Comparison of ENCODE assay signal across 30 cellular contexts in the genomic region with DNA sequence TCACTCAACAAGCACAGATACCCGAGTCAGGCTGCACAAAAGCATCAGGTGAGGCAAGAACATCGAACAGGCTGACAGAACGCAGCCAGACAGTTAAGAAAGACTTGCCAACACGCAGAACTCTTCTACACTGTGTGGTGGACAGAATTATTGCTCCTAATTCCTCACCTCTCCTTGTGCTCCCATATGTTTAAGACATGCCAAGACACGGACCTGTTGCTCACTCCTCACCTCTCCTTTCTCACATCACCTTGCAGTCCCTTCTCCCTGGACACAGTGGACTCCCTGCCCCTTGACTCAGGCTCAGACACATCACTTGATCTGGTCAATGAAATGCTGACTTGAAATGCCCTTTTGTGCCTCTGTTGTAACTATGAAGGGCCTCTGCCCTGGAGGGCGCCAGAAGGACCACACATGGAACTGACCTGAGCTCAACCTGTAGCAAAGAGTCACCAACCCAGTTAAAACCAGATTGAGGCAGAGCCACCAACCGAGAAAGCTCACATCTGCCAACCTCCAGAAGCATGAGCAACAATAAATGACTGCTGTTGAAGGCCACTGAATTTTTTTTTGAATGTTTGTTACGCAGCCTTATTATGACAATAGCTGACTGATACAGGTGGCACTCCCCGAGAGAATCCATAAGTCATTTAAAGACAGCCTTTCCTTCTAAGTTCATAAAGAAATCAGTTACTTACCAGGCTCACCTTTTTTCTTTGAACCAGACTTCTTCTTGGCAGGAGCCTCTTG. TPM values are rescaled to one million over a fixed set of nuclear protein-coding genes. Genes with fewer than 3 reads are reported as not detected.
DNase-seq lines count a peak whose midpoint lies in the region; ATAC-seq and TF ChIP-seq lines count a peak whose summit lies in the region.
"Had no signal": no experiment of that assay in that cellular context is flagged by ENCODE, and none has a peak within 500 bp of the region (broad histone marks: within the 10 kb centered on the region; RNA-seq: fewer than 3 reads in every experiment).

No MANE protein-coding gene starts in this region.

- H3K9me3 ChIP-seq in breast epithelium (no peaks in the 10 kb centered on the region), body of pancreas (no peaks in the 10 kb centered on the region), uterus (no peaks in the 10 kb centered on the region), mucosa of descending colon (no peaks in the 10 kb centered on the region), left lung (peaks cover 0 to 4% of the 10 kb centered on the region in 2 donors)
- H3K9me3 ChIP-seq: prostate gland, thyroid gland had no signal

- peaks cover 21% of the 10 kb centered on the region for H3K4me1 Mint-ChIP-seq in MCF 10A (ENCODE audit: insufficient read depth, unreplicated experiment)
- peaks cover 55 to 57% of the 10 kb centered on the region in 2 donors for H3K4me1 Mint-ChIP-seq in natural killer cell treated with Interleukin-12 subunit alpha and Interleukin-12 subunit beta and Interleukin-15 and Interleukin-18, amount 100 ng/mL, for 72 hours (ENCODE audit: low read depth in 2 of 2)

- no TSS peak for BruUV-seq in MCF 10A (replicated peaks; lab: Mats Ljungman, UMichigan)

- H3K36me3 ChIP-seq in breast epithelium = no peaks in the 10 kb centered on the region
- H3K36me3 ChIP-seq in body of pancreas (replicated peaks in 1 of 2; ENCODE audit: insufficient read depth in 1 of 2, low read depth in 2 of 2) = peaks cover 10 to 16% of the 10 kb centered on the region in 2 donors
- no peaks in the 10 kb centered on the region for H3K36me3 ChIP-seq in uterus
- no peaks in the 10 kb centered on the region for H3K36me3 ChIP-seq in mucosa of descending colon (ENCODE audit: low read depth)
- H3K36me3 ChIP-seq in left lung = peaks cover 0 to 61% of the 10 kb centered on the region in 2 donors
- H3K36me3 ChIP-seq: prostate gland had no signal

- CTCF ChIA-PET in MCF 10A (lab: Yijun Ruan, JAX) = interaction anchor here (0.5 to 1.1 kb wide), 5 partner anchors 9 to 240 kb away, joined by 3 to 7 read pairs (median 4); no protein-coding TSS in a partner anchor

- ATAC-seq in body of pancreas (no peak), mucosa of descending colon (no peak), left lung (no peak)
- no peak for ATAC-seq in natural killer cell treated with Interleukin-12 subunit alpha and Interleukin-12 subunit beta and Interleukin-15 and Interleukin-18, amount 100 ng/mL, for 72 hours
- ATAC-seq: activated T-cell treated with anti-CD3 and anti-CD28 coated beads, Interleukin-2, amount 50 U/mL, for 72 hours; effector memory CD8-positive, alpha-beta T cell; sciatic nerve had no signal

- intact Hi-C loops in breast epithelium (cut with DNase I; ENCODE audit: low total_unique reads) = no loop called here
- intact Hi-C loops in MCF 10A (cut with micrococcal nuclease) = no loop called here
- intact Hi-C loops in body of pancreas (cut with DNase I) = no loop called here
- intact Hi-C loops in uterus (cut with DNase I; ENCODE audit: low total_unique reads) = no loop called here
- intact Hi-C loops in mucosa of descending colon (cut with DNase I, micrococcal nuclease) = no loop called here
- intact Hi-C loops in left lung (cut with DNase I) = no loop called here

- TF ChIP-seq CTCF in breast epithelium (IDR thresholded peaks at IDR 0.05) (no peak), MCF 10A (IDR thresholded peaks at IDR 0.05; ENCODE audit: unreplicated experiment) (no peak), body of pancreas (IDR thresholded peaks at IDR 0.05) (no peak), uterus (IDR thresholded peaks at IDR 0.05) (no peak), mucosa of descending colon (IDR thresholded peaks at IDR 0.05) (no peak), left lung (IDR thresholded peaks at IDR 0.05) (no peak)

- no peaks in the 10 kb centered on the region for H3K9me3 Mint-ChIP-seq in MCF 10A (ENCODE audit: unreplicated experiment)
- H3K9me3 Mint-ChIP-seq in natural killer cell treated with Interleukin-12 subunit alpha and Interleukin-12 subunit beta and Interleukin-15 and Interleukin-18, amount 100 ng/mL, for 72 hours = peaks cover 3% of the 10 kb centered on the region
- H3K9me3 Mint-ChIP-seq: activated naive CD4-positive, alpha-beta T cell treated with anti-CD3 and anti-CD28 coated beads, Interleukin-2, amount 50 U/mL, for 24 hours; effector memory CD8-positive, alpha-beta T cell had no signal

- peaks cover 46% of the 10 kb centered on the region for H3K36me3 Mint-ChIP-seq in MCF 10A (ENCODE audit: insufficient read depth, unreplicated experiment)
- peaks cover 39% of the 10 kb centered on the region for H3K36me3 Mint-ChIP-seq in natural killer cell treated with Interleukin-12 subunit alpha and Interleukin-12 subunit beta and Interleukin-15 and Interleukin-18, amount 100 ng/mL, for 72 hours

- H3K27me3 ChIP-seq in breast epithelium (no peaks in the 10 kb centered on the region), body of pancreas (no peaks in the 10 kb centered on the region), uterus (no peaks in the 10 kb centered on the region), left lung (no peaks in the 10 kb centered on the region)
- H3K27me3 ChIP-seq: heart right ventricle, stomach, thyroid gland had no signal

- DNase-seq in breast epithelium (ENCODE audit: low spot score in 2 of 2) (no peak), MCF 10A (ENCODE audit: unreplicated experiment) (no peak), body of pancreas (peak in 3 of 4 donors; percentile 2 to 11 (median 5)), uterus (peak; percentile 5 to 10), mucosa of descending colon (no peak), left lung (no peak)
- DNase-seq in natural killer cell treated with Interleukin-12 subunit alpha and Interleukin-12 subunit beta and Interleukin-15 and Interleukin-18, amount 100 ng/mL, for 72 hours (ENCODE audit: low spot score) = no peak
- no peak for DNase-seq in stimulated activated CD4-positive, alpha-beta T cell treated with anti-CD3 and anti-CD28 coated beads, Interleukin-2, amount 100 ng/mL, for 48 hours
- DNase-seq: activated CD4-positive, alpha-beta T cell treated with anti-CD3 and anti-CD28 coated beads, Interleukin-2, amount 50 U/mL, for 1 hour; activated T-cell treated with anti-CD3 and anti-CD28 coated beads, Interleukin-2, amount 50 U/mL, for 72 hours; amygdala; cortex of kidney; effector memory CD8-positive, alpha-beta T cell; foreskin fibroblast; H7; heart right ventricle; mammary epithelial cell; NCI-H146; NCI-H446; RPMI8226; stomach; thyroid gland had no signal

- no peak overlapping the region for H3K4me3 ChIP-seq in breast epithelium
- H3K4me3 ChIP-seq in body of pancreas = no peak overlapping the region
- no peak overlapping the region for H3K4me3 ChIP-seq in uterus
- H3K4me3 ChIP-seq in mucosa of descending colon = no peak overlapping the region
- no peak overlapping the region for H3K4me3 ChIP-seq in left lung
- H3K4me3 ChIP-seq: heart right ventricle, prostate gland, stomach, thyroid gland had no signal

- H3K4me1 ChIP-seq in breast epithelium = no peaks in the 10 kb centered on the region
- peaks cover 96% of the 10 kb centered on the region for H3K4me1 ChIP-seq in body of pancreas
- H3K4me1 ChIP-seq in uterus = peaks cover 0 to 9% of the 10 kb centered on the region in 2 donors
- H3K4me1 ChIP-seq in mucosa of descending colon (ENCODE audit: low read depth) = peaks cover 16% of the 10 kb centered on the region
- H3K4me1 ChIP-seq in left lung = peaks cover 0 to 25% of the 10 kb centered on the region in 2 donors
- H3K4me1 ChIP-seq: prostate gland had no signal

- POLR2A ChIA-PET in MCF 10A (lab: Yijun Ruan, JAX) = interaction anchor here (0.6 kb wide), 2 partner anchors 176 to 945 kb away, joined by 3 read pairs; no protein-coding TSS in a partner anchor

- WGBS in body of pancreas, 2 donors = 46 to 58% methylated on average over 9 of the region's 9 CpGs

- H3K4me3 Mint-ChIP-seq in MCF 10A (ENCODE audit: unreplicated experiment) = no peak overlapping the region
- H3K4me3 Mint-ChIP-seq in natural killer cell treated with Interleukin-12 subunit alpha and Interleukin-12 subunit beta and Interleukin-15 and Interleukin-18, amount 100 ng/mL, for 72 hours = no peak overlapping the region
- H3K4me3 Mint-ChIP-seq: activated naive CD4-positive, alpha-beta T cell treated with anti-CD3 and anti-CD28 coated beads, Interleukin-2, amount 50 U/mL, for 24 hours; activated T-cell treated with anti-CD3 and anti-CD28 coated beads, Interleukin-2, amount 50 U/mL, for 72 hours; effector memory CD8-positive, alpha-beta T cell had no signal

- peak overlapping the region; percentile 11 to 17 for H3K27ac ChIP-seq in breast epithelium
- peak overlapping the region in 3 of 4 donors; percentile 32 to 77 (median 73) for H3K27ac ChIP-seq in body of pancreas
- H3K27ac ChIP-seq in uterus = no peak overlapping the region
- H3K27ac ChIP-seq in left lung = no peak overlapping the region
- H3K27ac ChIP-seq: heart right ventricle, prostate gland, VCaP had no signal

- no peak overlapping the region for H3K27ac Mint-ChIP-seq in MCF 10A (ENCODE audit: low read depth, unreplicated experiment)
- peak overlapping the region; percentile 4 to 24 for H3K27ac Mint-ChIP-seq in natural killer cell treated with Interleukin-12 subunit alpha and Interleukin-12 subunit beta and Interleukin-15 and Interleukin-18, amount 100 ng/mL, for 72 hours
- H3K27ac Mint-ChIP-seq: activated naive CD4-positive, alpha-beta T cell treated with anti-CD3 and anti-CD28 coated beads, Interleukin-2, amount 50 U/mL, for 24 hours; activated T-cell treated with anti-CD3 and anti-CD28 coated beads, Interleukin-2, amount 50 U/mL, for 72 hours; effector memory CD8-positive, alpha-beta T cell had no signal

- no peak for TF ChIP-seq POLR2A in breast epithelium (IDR thresholded peaks at IDR 0.05)
- no peak for TF ChIP-seq POLR2A in body of pancreas (IDR thresholded peaks at IDR 0.05)
- no peak for TF ChIP-seq POLR2A in uterus (IDR thresholded peaks at IDR 0.05)

- no peaks in the 10 kb centered on the region for H3K27me3 Mint-ChIP-seq in MCF 10A (ENCODE audit: insufficient read depth, unreplicated experiment)
- no peaks in the 10 kb centered on the region for H3K27me3 Mint-ChIP-seq in natural killer cell treated with Interleukin-12 subunit alpha and Interleukin-12 subunit beta and Interleukin-15 and Interleukin-18, amount 100 ng/mL, for 72 hours
- H3K27me3 Mint-ChIP-seq: activated naive CD4-positive, alpha-beta T cell treated with anti-CD3 and anti-CD28 coated beads, Interleukin-2, amount 50 U/mL, for 24 hours; effector memory CD8-positive, alpha-beta T cell had no signal

RNA-seq across cellular contexts. Expression of a gene that starts 24.0 kb away (rescaled TPM):
- total RNA-seq in breast epithelium (10 to 100 TPM; 49.8 to 92.4 (median 78.0) TPM), MCF 10A (2022) (203 and 244 TPM in 2 replicates), body of pancreas (100 to 1,000 TPM; 313 to 511 TPM), uterus (100 to 1,000 TPM in 2 of 4 donors, 10 to 100 TPM in 2; 13.2 to 172 (median 96.9) TPM), mucosa of descending colon (100 to 1,000 TPM; 210 to 402 (median 377) TPM), left lung (100 to 1,000 TPM; 201 to 263 TPM)
- total RNA-seq in natural killer cell treated with Interleukin-12 subunit alpha and Interleukin-12 subunit beta and Interleukin-15 and Interleukin-18, amount 100 ng/mL, for 72 hours = 100 to 1,000 TPM; 113 to 134 TPM

RNA-seq across cellular contexts. Expression of a gene that starts 41.7 kb away (rescaled TPM):
- total RNA-seq in breast epithelium (not detected), MCF 10A (2022) (not detected in 2 replicates), body of pancreas (1 to 10 TPM in 1 of 2 donors, not detected in 1; 4.0 TPM), uterus (not detected), mucosa of descending colon (not detected), left lung (not detected)
- total RNA-seq in natural killer cell treated with Interleukin-12 subunit alpha and Interleukin-12 subunit beta and Interleukin-15 and Interleukin-18, amount 100 ng/mL, for 72 hours = not detected
- total RNA-seq: A673; activated T-cell treated with anti-CD3 and anti-CD28 coated beads, Interleukin-2, amount 50 U/mL, for 72 hours; bronchial epithelial cell; H7; heart right ventricle; HT1080; mammary epithelial cell; sciatic nerve; stomach; T-helper 2 cell treated with Interferon-gamma antibody and Interleukin-4, amounts not matched to agents 100 ng/mL and 5 ng/mL, for 36 hours had no signal

Comparison
In these comparisons a context has a peak if more than half of its experiments do, and no peak if none do; other contexts are left out.
1. DNase-seq: peak in body of pancreas (3 of 4) and uterus (2 of 2); none in breast epithelium (0 of 2), MCF 10A (single experiment), natural killer cell treated with Interleukin-12 subunit alpha and Interleukin-12 subunit beta and Interleukin-15 and Interleukin-18, amount 100 ng/mL, for 72 hours (single experiment), mucosa of descending colon (0 of 3), stimulated activated CD4-positive, alpha-beta T cell treated with anti-CD3 and anti-CD28 coated beads, Interleukin-2, amount 100 ng/mL, for 48 hours (0 of 2) and left lung (0 of 2).
2. H3K27ac ChIP-seq: peak in breast epithelium (2 of 2) and body of pancreas (3 of 4); none in uterus (0 of 2) and left lung (0 of 2).